35 cellular contexts compared by ENCODE assay signal in genomic region chr22:35483730-35484129, GRCh38. TPM values are rescaled to one million over a fixed set of nuclear protein-coding genes. Genes with fewer than 3 reads are reported as not detected.
"Had no signal": no experiment of that assay in that cellular context is flagged by ENCODE, and none has a peak within 500 bp of the region (broad histone marks: within the 10 kb centered on the region; RNA-seq: fewer than 3 reads in every experiment).

No MANE protein-coding gene starts in this region.

- DNase-seq: activated CD4-positive, alpha-beta memory T cell treated with anti-CD3 and anti-CD28 coated beads for 36 hours; activated CD4-positive, alpha-beta T cell treated with anti-CD3 and anti-CD28 coated beads for 36 hours; activated CD4-positive, alpha-beta T cell treated with anti-CD3 and anti-CD28 coated beads, Interleukin-2, amount 10 ng/mL, durations not matched to agents 24 days and 14 days; activated CD4-positive, CD25-positive, alpha-beta regulatory T cell; activated CD4-positive, CD25-positive, alpha-beta regulatory T cell treated with anti-CD3 and anti-CD28 coated beads, Interleukin-2, amount 50 U/mL, for 72 hours; activated CD8-positive, alpha-beta memory T cell treated with anti-CD3 and anti-CD28 coated beads, Interleukin-2, amount 10 ng/mL, durations not matched to agents 7 days and 5 days; activated CD8-positive, alpha-beta memory T cell treated with anti-CD3 and anti-CD28 coated beads, Interleukin-2, amount 50 U/mL, for 4 hours; activated CD8-positive, alpha-beta T cell treated with anti-CD3 and anti-CD28 coated beads, Interleukin-2, amount 10 ng/mL, durations not matched to agents 7 days and 5 days; activated effector memory CD4-positive, alpha-beta T cell treated with anti-CD3 and anti-CD28 coated beads, Interleukin-2, amount 50 U/mL, for 16 hours; activated naive CD4-positive, alpha-beta T cell treated with anti-CD3 and anti-CD28 coated beads for 36 hours; activated naive CD8-positive, alpha-beta T cell treated with anti-CD3 and anti-CD28 coated beads, Interleukin-2, amount 10 ng/mL, durations not matched to agents 7 days and 5 days; activated T-cell treated with anti-CD3 and anti-CD28 coated beads, Interleukin-2, amount 50 U/mL, for 1 hour; activated T-cell treated with anti-CD3 and anti-CD28 coated beads, Interleukin-2, amount 50 U/mL, for 48 hours; central memory CD4-positive, alpha-beta T cell; cerebellar nuclear complex; dorsolateral prefrontal cortex; effector memory CD4-positive, alpha-beta T cell; endodermal cell; foreskin fibroblast; head of caudate nucleus; T-helper 1 cell; T-helper 17 cell; T1000 had no signal

- H3K4me3 Mint-ChIP-seq: activated CD4-positive, alpha-beta memory T cell treated with anti-CD3 and anti-CD28 coated beads for 36 hours; activated CD4-positive, alpha-beta T cell treated with anti-CD3 and anti-CD28 coated beads for 36 hours; activated CD4-positive, alpha-beta T cell treated with anti-CD3 and anti-CD28 coated beads, Interleukin-2, amount 10 ng/mL, durations not matched to agents 24 days and 14 days; activated CD8-positive, alpha-beta memory T cell treated with anti-CD3 and anti-CD28 coated beads, Interleukin-2, amount 10 ng/mL, durations not matched to agents 7 days and 5 days; activated CD8-positive, alpha-beta T cell treated with anti-CD3 and anti-CD28 coated beads, Interleukin-2, amount 10 ng/mL, durations not matched to agents 7 days and 5 days; activated naive CD4-positive, alpha-beta T cell treated with anti-CD3 and anti-CD28 coated beads for 36 hours; activated naive CD4-positive, alpha-beta T cell treated with anti-CD3 and anti-CD28 coated beads, Interleukin-2, amount 50 U/mL, for 24 hours; activated naive CD8-positive, alpha-beta T cell treated with anti-CD3 and anti-CD28 coated beads, Interleukin-2, amount 10 ng/mL, durations not matched to agents 7 days and 5 days; activated T-helper 1 cell treated with anti-CD3 and anti-CD28 coated beads, Interleukin-12 subunit alpha, Interleukin-12 subunit beta, Interleukin-2, Interleukin-4 antibody, amounts not matched to agents 30 ng/mL and 10 ng/mL and 1 ng/mL, durations not matched to agents 14 hours and 24 hours and 36 hours; brain; dendritic cell treated with granulocyte-macrophage colony-stimulating factor and Interleukin-4, amounts not matched to agents 40 ng/mL and 50 ng/mL, for 4 days; endodermal cell; T-helper 17 cell; T-helper 2 cell treated with Interferon-gamma antibody and Interleukin-4, amounts not matched to agents 5 μg/mL and 100 μg/mL, for 36 hours had no signal

- H3K27ac Mint-ChIP-seq: activated CD4-positive, alpha-beta memory T cell treated with anti-CD3 and anti-CD28 coated beads for 36 hours; activated CD4-positive, alpha-beta T cell treated with anti-CD3 and anti-CD28 coated beads for 36 hours; activated CD4-positive, alpha-beta T cell treated with anti-CD3 and anti-CD28 coated beads, Interleukin-2, amount 10 ng/mL, durations not matched to agents 24 days and 14 days; activated CD8-positive, alpha-beta memory T cell treated with anti-CD3 and anti-CD28 coated beads, Interleukin-2, amount 10 ng/mL, durations not matched to agents 7 days and 5 days; activated CD8-positive, alpha-beta T cell treated with anti-CD3 and anti-CD28 coated beads, Interleukin-2, amount 10 ng/mL, durations not matched to agents 7 days and 5 days; activated naive CD4-positive, alpha-beta T cell treated with anti-CD3 and anti-CD28 coated beads for 36 hours; activated naive CD4-positive, alpha-beta T cell treated with anti-CD3 and anti-CD28 coated beads, Interleukin-2, amount 50 U/mL, for 24 hours; activated naive CD8-positive, alpha-beta T cell treated with anti-CD3 and anti-CD28 coated beads, Interleukin-2, amount 10 ng/mL, durations not matched to agents 7 days and 5 days; activated T-helper 1 cell treated with anti-CD3 and anti-CD28 coated beads, Interleukin-12 subunit alpha, Interleukin-12 subunit beta, Interleukin-2, Interleukin-4 antibody, amounts not matched to agents 30 ng/mL and 10 ng/mL and 1 ng/mL, durations not matched to agents 14 hours and 24 hours and 36 hours; activated T-helper 2 cell treated with anti-CD3 and anti-CD28 coated beads, Interferon-gamma antibody, Interleukin-2, Interleukin-4, amounts not matched to agents 10 μg/mL and 5 μg/mL and 100 μg/mL, durations not matched to agents 14 hours and 24 hours and 36 hours; brain; dendritic cell treated with granulocyte-macrophage colony-stimulating factor and Interleukin-4, amounts not matched to agents 40 ng/mL and 50 ng/mL, for 4 days; endodermal cell; T-helper 17 cell; T-helper 2 cell treated with Interferon-gamma antibody and Interleukin-4, amounts not matched to agents 5 μg/mL and 100 μg/mL, for 36 hours had no signal

- H3K27me3 ChIP-seq: ascending aorta, breast epithelium, cardiac muscle cell, dorsolateral prefrontal cortex had no signal

- H3K4me3 ChIP-seq: ascending aorta, breast epithelium, cardiac muscle cell, coronary artery, dorsolateral prefrontal cortex had no signal

- H3K36me3 Mint-ChIP-seq: activated CD4-positive, alpha-beta memory T cell treated with anti-CD3 and anti-CD28 coated beads for 36 hours; activated CD8-positive, alpha-beta memory T cell treated with anti-CD3 and anti-CD28 coated beads, Interleukin-2, amount 10 ng/mL, durations not matched to agents 7 days and 5 days; activated naive CD4-positive, alpha-beta T cell treated with anti-CD3 and anti-CD28 coated beads, Interleukin-2, amount 50 U/mL, for 24 hours; activated naive CD8-positive, alpha-beta T cell treated with anti-CD3 and anti-CD28 coated beads, Interleukin-2, amount 10 ng/mL, durations not matched to agents 7 days and 5 days; brain had no signal

- FAIRE-seq: frontal cortex had no signal

- ATAC-seq: activated CD4-positive, alpha-beta T cell treated with anti-CD3 and anti-CD28 coated beads for 36 hours; activated CD8-positive, alpha-beta memory T cell treated with anti-CD3 and anti-CD28 coated beads, Interleukin-2, amount 10 ng/mL, durations not matched to agents 7 days and 5 days; activated CD8-positive, alpha-beta T cell treated with anti-CD3 and anti-CD28 coated beads, Interleukin-2, amount 10 ng/mL, durations not matched to agents 7 days and 5 days; esophagus mucosa; T-helper 17 cell had no signal

- H3K9me3 ChIP-seq: breast epithelium had no signal

- H3K36me3 ChIP-seq: ascending aorta, breast epithelium, cardiac muscle cell had no signal

- H3K27ac ChIP-seq: ascending aorta, breast epithelium, cardiac muscle cell, coronary artery, dorsolateral prefrontal cortex had no signal

- H3K4me1 Mint-ChIP-seq: activated CD4-positive, alpha-beta T cell treated with anti-CD3 and anti-CD28 coated beads for 36 hours; activated naive CD4-positive, alpha-beta T cell treated with anti-CD3 and anti-CD28 coated beads, Interleukin-2, amount 50 U/mL, for 24 hours had no signal

- H3K9me3 Mint-ChIP-seq: activated CD4-positive, alpha-beta memory T cell treated with anti-CD3 and anti-CD28 coated beads for 36 hours; activated CD4-positive, alpha-beta T cell treated with anti-CD3 and anti-CD28 coated beads, Interleukin-2, amount 10 ng/mL, durations not matched to agents 24 days and 14 days; activated naive CD4-positive, alpha-beta T cell treated with anti-CD3 and anti-CD28 coated beads for 36 hours; activated naive CD4-positive, alpha-beta T cell treated with anti-CD3 and anti-CD28 coated beads, Interleukin-2, amount 50 U/mL, for 24 hours; activated naive CD8-positive, alpha-beta T cell treated with anti-CD3 and anti-CD28 coated beads, Interleukin-2, amount 10 ng/mL, durations not matched to agents 7 days and 5 days; activated T-helper 1 cell treated with anti-CD3 and anti-CD28 coated beads, Interleukin-12 subunit alpha, Interleukin-12 subunit beta, Interleukin-2, Interleukin-4 antibody, amounts not matched to agents 30 ng/mL and 10 ng/mL and 1 ng/mL, durations not matched to agents 14 hours and 24 hours and 36 hours; activated T-helper 2 cell treated with anti-CD3 and anti-CD28 coated beads, Interferon-gamma antibody, Interleukin-2, Interleukin-4, amounts not matched to agents 10 μg/mL and 5 μg/mL and 100 μg/mL, durations not matched to agents 14 hours and 24 hours and 36 hours; brain; dendritic cell treated with granulocyte-macrophage colony-stimulating factor and Interleukin-4, amounts not matched to agents 40 ng/mL and 50 ng/mL, for 4 days; T-helper 2 cell treated with Interferon-gamma antibody and Interleukin-4, amounts not matched to agents 5 μg/mL and 100 μg/mL, for 36 hours had no signal

RNA-seq across cellular contexts. Expression of gene RASD2, which starts 56.9 kb away (rescaled TPM):
- total RNA-seq: activated CD4-positive, alpha-beta T cell treated with anti-CD3 and anti-CD28 coated beads, Interleukin-2, amount 10 ng/mL, durations not matched to agents 24 days and 14 days; activated naive CD4-positive, alpha-beta T cell treated with anti-CD3 and anti-CD28 coated beads for 36 hours; activated naive CD8-positive, alpha-beta T cell treated with anti-CD3 and anti-CD28 coated beads, Interleukin-2, amount 10 ng/mL, durations not matched to agents 7 days and 5 days; activated T-helper 1 cell treated with anti-CD3 and anti-CD28 coated beads, Interleukin-12 subunit alpha, Interleukin-12 subunit beta, Interleukin-2, Interleukin-4 antibody, amounts not matched to agents 30 ng/mL and 10 ng/mL and 1 ng/mL, durations not matched to agents 14 hours and 24 hours and 36 hours; activated T-helper 2 cell treated with anti-CD3 and anti-CD28 coated beads, Interferon-gamma antibody, Interleukin-2, Interleukin-4, amounts not matched to agents 10 μg/mL and 5 μg/mL and 100 μg/mL, durations not matched to agents 14 hours and 24 hours and 36 hours had no signal
